In the genomic region with DNA sequence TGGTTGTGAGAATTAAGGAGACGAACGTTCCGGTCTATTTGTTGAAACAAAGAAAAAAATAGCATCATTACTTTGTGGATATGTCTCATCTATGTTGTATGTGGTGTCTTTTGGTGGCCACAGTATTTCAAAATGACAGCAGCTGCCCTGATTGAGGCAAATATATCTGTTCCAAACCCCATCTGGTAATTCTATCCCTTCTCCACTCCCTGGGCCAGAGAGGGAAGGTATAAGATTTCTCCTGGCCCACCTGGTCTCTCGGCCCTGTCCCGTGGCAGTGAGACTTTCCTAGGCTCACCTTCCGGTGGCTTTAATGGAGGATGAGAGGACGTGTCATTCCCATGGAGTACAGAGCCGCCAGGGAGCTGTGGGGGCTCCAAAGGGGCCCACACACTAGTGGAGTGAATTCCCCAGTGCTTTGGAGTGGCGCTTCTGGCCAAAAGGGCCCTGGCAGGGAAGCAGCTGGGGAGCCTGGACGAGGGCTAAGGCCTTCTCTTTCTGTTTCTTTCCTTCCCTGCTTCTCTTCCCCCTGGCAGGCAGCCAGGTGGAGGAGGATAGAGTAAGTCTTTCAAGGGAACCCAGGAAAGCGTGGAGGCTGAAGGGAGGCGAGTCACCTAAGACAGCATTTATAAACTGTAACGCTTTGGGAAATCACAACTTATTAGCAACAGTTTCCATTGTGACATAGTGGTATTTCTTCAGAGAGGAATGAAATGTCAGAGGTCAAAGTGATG, we compare ENCODE assay signal across 9 cellular contexts. TPM values are rescaled to one million over a fixed set of nuclear protein-coding genes. Genes with fewer than 3 reads are reported as not detected.
A peak's percentile ranks its signal among the peaks of the same experiment; 100 is the strongest.
DNase-seq lines count a peak whose midpoint lies in the region; ATAC-seq, FAIRE-seq and TF ChIP-seq lines count a peak whose summit lies in the region.
"Had no signal": no experiment of that assay in that cellular context is flagged by ENCODE, and none has a peak within 500 bp of the region (broad histone marks: within the 10 kb centered on the region; RNA-seq: fewer than 3 reads in every experiment).

No MANE protein-coding gene starts in this region.

- peaks cover 36% of the 10 kb centered on the region for H3K9me1 ChIP-seq in IMR-90 (ENCODE audit: insufficient read depth, low read length)

- H3K4me1 ChIP-seq in IMR-90 (ENCODE audit: control insufficient read depth, insufficient read depth, low read length), result peaks cover 43% of the 10 kb centered on the region
- H3K4me1 ChIP-seq in adipocyte (ENCODE audit: control insufficient read depth, insufficient read depth, low read length), result peaks cover 55% of the 10 kb centered on the region
- H3K4me1 ChIP-seq in heart right ventricle, result peaks cover 26 to 83% (median 68%) of the 10 kb centered on the region in 9 donors

- intact Hi-C loops in IMR-90 (cut with micrococcal nuclease), result loop anchor here (10.0 kb wide), 1 partner anchor 233 kb away; no protein-coding TSS in a partner anchor
- intact Hi-C loops in heart right ventricle (cut with DNase I), result loop anchor here in 7 of 10 donors (5.0 to 10.0 kb wide), 17 partner anchors 123 to 696 kb away; partner anchors contain the start of genes MRPL33 (in 5 of the 7), BABAM2 (in 1 of the 7) and RBKS (in 1 of the 7)

- H2BK120ac ChIP-seq in IMR-90 (ENCODE audit: low read depth, low read length), result no peak overlapping the region

- no peak for TF ChIP-seq POLR2A in IMR-90 (IDR thresholded peaks at IDR 0.05; ENCODE audit: low read depth, low read length)

- no peaks in the 10 kb centered on the region for H3K27me3 ChIP-seq in IMR-90 (ENCODE audit: control insufficient read depth, insufficient read depth, low read length)
- H3K27me3 ChIP-seq in adipocyte (replicated peaks; ENCODE audit: control insufficient read depth, insufficient read depth, low read length), result no peaks in the 10 kb centered on the region
- H3K27me3 ChIP-seq in heart right ventricle, result no peaks in the 10 kb centered on the region

- in situ Hi-C loops in IMR-90 (cut with MboI; ENCODE audit: low sequenced_read_pairs), result loop anchor here (5.0 to 10.0 kb wide), 2 partner anchors 433 to 641 kb away; no protein-coding TSS in a partner anchor

- DNase-seq in IMR-90 (peak; percentile 74), adipocyte (ENCODE audit: low read depth) (peak; percentile 79), heart right ventricle (no peak), SIG-M5 (lab: John Stamatoyannopoulos, UW) (no peak), HTR-8/SVneo (ENCODE audit: insufficient read length, low spot score) (no peak), COLO829 (ENCODE audit: low spot score) (no peak)
- DNase-seq in stimulated activated naive CD8-positive, alpha-beta T cell treated with anti-CD3 and anti-CD28 coated beads, Interleukin-15, Interleukin-2, amounts not matched to agents 100 U/mL and 50 U/mL, for 24 hours, result no peak
- DNase-seq: foreskin melanocyte had no signal

- FAIRE-seq in HTR-8/SVneo (lab: Jason Lieb, UNC), result no peak

- POLR2A ChIA-PET in IMR-90 (lab: Charles Lee; ENCODE audit: unreplicated experiment), result interaction anchor here (0.5 to 0.6 kb wide), 2 partner anchors 264 to 604 kb away, joined by 3 to 5 read pairs; no protein-coding TSS in a partner anchor

- no peak for ATAC-seq in IMR-90 (ENCODE audit: low read depth)
- ATAC-seq in heart right ventricle, result no peak
- ATAC-seq in stimulated activated naive CD8-positive, alpha-beta T cell treated with anti-CD3 and anti-CD28 coated beads, Interleukin-15, Interleukin-2, amounts not matched to agents 100 U/mL and 50 U/mL, for 24 hours, result peak; percentile 60
- ATAC-seq in HG02763 (IDR thresholded peaks at IDR 0.05; ENCODE audit: unreplicated experiment), result no peak

- TF ChIP-seq CTCF in IMR-90 (conservative IDR thresholded peaks at IDR 0.05; ENCODE audit: low read depth, low read length) (no peak), heart right ventricle (IDR thresholded peaks at IDR 0.05) (no peak)

- no peak overlapping the region for H4K5ac ChIP-seq in IMR-90 (ENCODE audit: low read depth, low read length)

- TF ChIP-seq RAD21 in IMR-90 (IDR thresholded peaks at IDR 0.05; ENCODE audit: low read length), result no peak

- no peak overlapping the region for H2BK15ac ChIP-seq in IMR-90 (ENCODE audit: low read depth, low read length)

- H3K4me3 ChIP-seq in IMR-90 (ENCODE audit: insufficient read depth, low read depth, low read length) (peak overlapping the region; percentile 32; the same call in 1 of the 2 replicates), adipocyte (ENCODE audit: low read length) (peak overlapping the region; percentile 97), heart right ventricle (peak overlapping the region in 3 of 10 donors; percentile 2 to 97 (median 21))

- peaks cover 92% of the 10 kb centered on the region for H4K20me1 ChIP-seq in IMR-90 (ENCODE audit: insufficient read depth, low read length)

- CTCF ChIA-PET in IMR-90 (lab: Yijun Ruan, JAX), result no interaction called here

- no TSS peak for BruUV-seq in IMR-90 (replicated peaks; lab: Mats Ljungman, UMichigan)

- peak overlapping the region in 1 of 2 experiments; percentile 22; a peak in 1 of 4 replicates for H4K8ac ChIP-seq in IMR-90 (ENCODE audit: low read depth in 2 of 2, low read length in 2 of 2)

- peak overlapping the region; percentile 14; the same call in 1 of the 2 replicates for H3K18ac ChIP-seq in IMR-90 (ENCODE audit: low read depth, low read length)

- peak overlapping the region; percentile 23; the same call in 1 of the 2 replicates for H2AK5ac ChIP-seq in IMR-90 (ENCODE audit: low read depth, low read length)

- H2AK9ac ChIP-seq in IMR-90 (replicated peaks; ENCODE audit: low read depth, low read length, poor library complexity), result no peak overlapping the region

- peak overlapping the region; percentile 88 for H3K4me2 ChIP-seq in IMR-90 (ENCODE audit: low read depth, low read length)

- H3K27ac ChIP-seq in IMR-90 (ENCODE audit: insufficient read depth, low read length), result peak overlapping the region; percentile 55
- H3K27ac ChIP-seq in heart right ventricle, result peak overlapping the region in 7 of 10 donors; percentile 25 to 100 (median 100)

- peaks cover 0 to 52% of the 10 kb centered on the region in 2 experiments; a peak in 2 of 4 replicates for H3K79me1 ChIP-seq in IMR-90 (ENCODE audit: low read depth in 1 of 2, low read length in 2 of 2)

- no peak overlapping the region for H4K91ac ChIP-seq in IMR-90 (ENCODE audit: insufficient read depth, low read depth, low read length)

- H3K4ac ChIP-seq in IMR-90 (ENCODE audit: low read depth, low read length), result peak overlapping the region; percentile 27; the same call in 1 of the 2 replicates

- WGBS in IMR-90 (ENCODE audit: extremely low coverage in 2 of 2, insufficient read length in 1 of 2), 2 experiments, result 28% methylated on average over 2 of the region's 13 CpGs; no CpG with 5 or more reads in 1 of the 2 experiments
- WGBS in heart right ventricle, 2 donors, result 59 to 67% methylated on average over 13 of the region's 13 CpGs

- H2BK5ac ChIP-seq in IMR-90 (ENCODE audit: low read depth, low read length, poor library complexity, severe bottlenecking), result peak overlapping the region; percentile 27

- H3K9me3 ChIP-seq in IMR-90 (ENCODE audit: control insufficient read depth, insufficient read depth, low read length), result no peaks in the 10 kb centered on the region
- no peaks in the 10 kb centered on the region for H3K9me3 ChIP-seq in adipocyte (ENCODE audit: control insufficient read depth, low read length)
- no peaks in the 10 kb centered on the region for H3K9me3 ChIP-seq in heart right ventricle

- H3K9ac ChIP-seq in IMR-90 (ENCODE audit: low read depth, low read length) (peak overlapping the region; percentile 61), adipocyte (ENCODE audit: low read length) (peak overlapping the region; percentile 90)

- peaks cover 55% of the 10 kb centered on the region for H3K36me3 ChIP-seq in IMR-90 (ENCODE audit: control insufficient read depth, insufficient read depth, low read length)
- H3K36me3 ChIP-seq in adipocyte (ENCODE audit: control insufficient read depth, insufficient read depth, low read length, severe bottlenecking), result peaks cover 4% of the 10 kb centered on the region
- peaks cover 0 to 70% (median 5%) of the 10 kb centered on the region in 9 donors for H3K36me3 ChIP-seq in heart right ventricle

- H3K23ac ChIP-seq in IMR-90 (ENCODE audit: low read depth, low read length), result peak overlapping the region; percentile 18; the same call in 1 of the 2 replicates

- dilution Hi-C loops in IMR-90 (cut with HindIII; ENCODE audit: low sequenced_read_pairs, unreplicated experiment), result no loop called here

- no peak overlapping the region for H3K56ac ChIP-seq in IMR-90 (ENCODE audit: extremely low read depth, insufficient read depth, low read length)

- H2BK20ac ChIP-seq in IMR-90 (ENCODE audit: low read depth, low read length), result no peak overlapping the region

- H3K14ac ChIP-seq in IMR-90 (replicated peaks; ENCODE audit: low read depth, low read length), result peak overlapping the region; percentile 5; the same call in 1 of the 2 replicates

- H2AFZ ChIP-seq in IMR-90 (replicated peaks; ENCODE audit: low read length, poor library complexity), result no peak overlapping the region

TF ChIP-seq in IMR-90, 13 proteins besides CTCF, POLR2A, EP300 and RAD21:
- TF ChIP-seq CEBPB (IDR thresholded peaks at IDR 0.05; ENCODE audit: low read depth, low read length) (peak; percentile 66), SMC3 (IDR thresholded peaks at IDR 0.05; ENCODE audit: low read depth, low read length) (no peak), MAFK (IDR thresholded peaks at IDR 0.05; ENCODE audit: low read depth, low read length) (no peak), FOS (IDR thresholded peaks at IDR 0.05; ENCODE audit: low read depth, low read length) (peak; percentile 18; the same call in 1 of the 2 replicates)

RNA-seq across cellular contexts. Expression of gene FOSL2, which starts 5.6 kb away (rescaled TPM):
- 31.4 and 32.2 TPM in 2 replicates for total RNA-seq in IMR-90 (2012; rRNA removed)
- 46.3 and 51.1 TPM in 2 replicates for polyA plus RNA-seq in IMR-90 (2012; rRNA removed)
- polyA plus RNA-seq in IMR-90 (2012; cell fraction: cytosol; rRNA removed), result 52.1 and 52.3 TPM in 2 replicates
- polyA plus RNA-seq in IMR-90 (2012; cell fraction: nucleus; rRNA removed; ENCODE audit: low replicate concordance), result 91.1 and 119 TPM in 2 replicates
- 100 to 1,000 TPM in 1 of 10 donors, 10 to 100 TPM in 9; 29.7 to 182 (median 60.3) TPM for total RNA-seq in heart right ventricle
- 10 to 100 TPM; 16.5 to 24.0 TPM for polyA plus RNA-seq in heart right ventricle

Comparison
In these comparisons a context has a peak if more than half of its experiments do, and no peak if none do; other contexts are left out.
1. DNase-seq: peak in IMR-90 (single experiment) and adipocyte (single experiment); none in heart right ventricle (0 of 2), stimulated activated naive CD8-positive, alpha-beta T cell treated with anti-CD3 and anti-CD28 coated beads, Interleukin-15, Interleukin-2, amounts not matched to agents 100 U/mL and 50 U/mL, for 24 hours (single experiment), SIG-M5 (single experiment), HTR-8/SVneo (single experiment) and COLO829 (single experiment).